Comparison of ENCODE assay signal across 25 cellular contexts in genomic region chr14:87264796-87265195, GRCh38.
"Had no signal": no experiment of that assay in that cellular context is flagged by ENCODE, and none has a peak within 500 bp of the region (broad histone marks: within the 10 kb centered on the region; RNA-seq: fewer than 3 reads in every experiment).

No MANE protein-coding gene starts in this region.

- H3K9me3 ChIP-seq: prostate gland, right atrium auricular region, sigmoid colon, thyroid gland had no signal

- H3K4me2 ChIP-seq: hepatocyte, neural progenitor cell had no signal

- H3K4me1 Mint-ChIP-seq: naive thymus-derived CD4-positive, alpha-beta T cell; nephron; stimulated activated effector memory CD8-positive, alpha-beta T cell treated with anti-CD3 and anti-CD28 coated beads, Interleukin-12 subunit alpha, Interleukin-12 subunit beta, amount 100 ng/mL, for 72 hours had no signal

- H3K27ac ChIP-seq: gastroesophageal sphincter, heart left ventricle, hepatocyte, neural progenitor cell, prostate gland, right atrium auricular region, sigmoid colon, stomach, thyroid gland had no signal

- H2AFZ ChIP-seq: hepatocyte, neural progenitor cell had no signal

- ATAC-seq: effector memory CD8-positive, alpha-beta T cell; esophagus mucosa; gastroesophageal sphincter; heart left ventricle; naive thymus-derived CD4-positive, alpha-beta T cell; stimulated activated effector memory CD8-positive, alpha-beta T cell treated with anti-CD3 and anti-CD28 coated beads, Interleukin-12 subunit alpha, Interleukin-12 subunit beta, amount 100 ng/mL, for 72 hours had no signal

- H3K27me3 ChIP-seq: gastroesophageal sphincter, heart left ventricle, hepatocyte, neural progenitor cell, right atrium auricular region, sigmoid colon, stomach, thyroid gland had no signal

- H3K79me2 ChIP-seq: hepatocyte had no signal

- H3K4me3 ChIP-seq: gastroesophageal sphincter, heart left ventricle, hepatocyte, lung, neural progenitor cell, prostate gland, right atrium auricular region, sigmoid colon, stomach, thyroid gland had no signal

- H3K36me3 Mint-ChIP-seq: naive thymus-derived CD4-positive, alpha-beta T cell; stimulated activated effector memory CD8-positive, alpha-beta T cell treated with anti-CD3 and anti-CD28 coated beads, Interleukin-12 subunit alpha, Interleukin-12 subunit beta, amount 100 ng/mL, for 72 hours; type B pancreatic cell had no signal

- FAIRE-seq: islet of Langerhans had no signal

- DNase-seq: cortex of kidney; effector memory CD8-positive, alpha-beta T cell; foreskin fibroblast; heart left ventricle; kidney glomerular epithelial cell; mesenchymal stem cell; midbrain; naive thymus-derived CD4-positive, alpha-beta T cell; sigmoid colon; stimulated activated CD4-positive, alpha-beta T cell treated with anti-CD3 and anti-CD28 coated beads, Interleukin-2, amount 100 ng/mL, for 24 hours; stimulated activated CD4-positive, alpha-beta T cell treated with anti-CD3 and anti-CD28 coated beads, Interleukin-4, amount 100 ng/mL, for 24 hours; stimulated activated naive CD4-positive, alpha-beta T cell treated with Interleukin-2 at 50 U/mL for 16 hours; stomach; thyroid gland had no signal

- H3K4me1 ChIP-seq: gastroesophageal sphincter, heart left ventricle, prostate gland, right atrium auricular region, sigmoid colon, stomach, thyroid gland had no signal

- H3K36me3 ChIP-seq: gastroesophageal sphincter, heart left ventricle, neural progenitor cell, prostate gland, right atrium auricular region, sigmoid colon, stomach, thyroid gland had no signal

- H3K27ac Mint-ChIP-seq: effector memory CD8-positive, alpha-beta T cell; naive thymus-derived CD4-positive, alpha-beta T cell; nephron; neural progenitor cell; stimulated activated effector memory CD8-positive, alpha-beta T cell treated with anti-CD3 and anti-CD28 coated beads, Interleukin-12 subunit alpha, Interleukin-12 subunit beta, amount 100 ng/mL, for 72 hours; type B pancreatic cell had no signal

- H3K4me3 Mint-ChIP-seq: effector memory CD8-positive, alpha-beta T cell; naive thymus-derived CD4-positive, alpha-beta T cell; nephron; neural progenitor cell; stimulated activated effector memory CD8-positive, alpha-beta T cell treated with anti-CD3 and anti-CD28 coated beads, Interleukin-12 subunit alpha, Interleukin-12 subunit beta, amount 100 ng/mL, for 72 hours; type B pancreatic cell had no signal

- H3K27me3 Mint-ChIP-seq: effector memory CD8-positive, alpha-beta T cell; naive thymus-derived CD4-positive, alpha-beta T cell; type B pancreatic cell had no signal

- H3K9ac ChIP-seq: neural progenitor cell had no signal
